In genomic region chr13:60435762-60436374, GRCh38 we compare ENCODE assay signal across 19 cellular contexts. TPM values are rescaled to one million over a fixed set of nuclear protein-coding genes. Genes with fewer than 3 reads are reported as not detected.
DNase-seq lines count a peak whose midpoint lies in the region; ATAC-seq and TF ChIP-seq lines count a peak whose summit lies in the region.
"Had no signal": no experiment of that assay in that cellular context is flagged by ENCODE, and none has a peak within 500 bp of the region (broad histone marks: within the 10 kb centered on the region; RNA-seq: fewer than 3 reads in every experiment).

No MANE protein-coding gene starts in this region.

- H3K27me3 Mint-ChIP-seq in activated CD8-positive, alpha-beta T cell treated with anti-CD3 and anti-CD28 coated beads for 36 hours, result no peaks in the 10 kb centered on the region
- no peaks in the 10 kb centered on the region for H3K27me3 Mint-ChIP-seq in activated CD8-positive, alpha-beta T cell treated with anti-CD3 and anti-CD28 coated beads, Interleukin-2, amount 10 ng/mL, durations not matched to agents 7 days and 5 days (ENCODE audit: low read depth)
- H3K27me3 Mint-ChIP-seq in immature natural killer cell (ENCODE audit: low read depth in 3 of 3), result no peaks in the 10 kb centered on the region
- H3K27me3 Mint-ChIP-seq in activated CD4-positive, alpha-beta T cell treated with anti-CD3 and anti-CD28 coated beads for 36 hours, result no peaks in the 10 kb centered on the region
- H3K27me3 Mint-ChIP-seq: activated CD4-positive, alpha-beta T cell treated with anti-CD3 and anti-CD28 coated beads, Interleukin-2, amount 10 ng/mL, durations not matched to agents 24 days and 14 days had no signal

- no peak for DNase-seq in activated CD8-positive, alpha-beta T cell treated with anti-CD3 and anti-CD28 coated beads for 36 hours
- DNase-seq in activated CD8-positive, alpha-beta T cell treated with anti-CD3 and anti-CD28 coated beads, Interleukin-2, amount 10 ng/mL, durations not matched to agents 7 days and 5 days, result no peak
- DNase-seq in immature natural killer cell, result peak; percentile 7 to 25 (median 16)
- no peak for DNase-seq in activated CD4-positive, alpha-beta T cell treated with anti-CD3 and anti-CD28 coated beads for 36 hours
- no peak for DNase-seq in HuH-7.5 (ENCODE audit: low spot score)
- no peak for DNase-seq in kidney glomerular epithelial cell (lab: John Stamatoyannopoulos, UW)
- DNase-seq: activated CD4-positive, alpha-beta T cell treated with anti-CD3 and anti-CD28 coated beads, Interleukin-2, amount 10 ng/mL, durations not matched to agents 24 days and 14 days; activated naive CD4-positive, alpha-beta T cell treated with Interleukin-2 at 50 U/mL for 16 hours; anterior cingulate cortex; effector CD4-positive, alpha-beta T cell; gastrocnemius medialis; mesendoderm; NCI-H524; stimulated activated CD4-positive, alpha-beta T cell treated with anti-CD3 and anti-CD28 coated beads, Interleukin-2, amount 100 ng/mL, for 24 hours; SW 1271 had no signal

- H3K9me3 Mint-ChIP-seq in activated CD8-positive, alpha-beta T cell treated with anti-CD3 and anti-CD28 coated beads for 36 hours, result no peaks in the 10 kb centered on the region
- H3K9me3 Mint-ChIP-seq in activated CD8-positive, alpha-beta T cell treated with anti-CD3 and anti-CD28 coated beads, Interleukin-2, amount 10 ng/mL, durations not matched to agents 7 days and 5 days (ENCODE audit: insufficient read depth), result no peaks in the 10 kb centered on the region
- H3K9me3 Mint-ChIP-seq in immature natural killer cell, result no peaks in the 10 kb centered on the region
- no peaks in the 10 kb centered on the region for H3K9me3 Mint-ChIP-seq in activated CD4-positive, alpha-beta T cell treated with anti-CD3 and anti-CD28 coated beads for 36 hours (ENCODE audit: low read depth)
- H3K9me3 Mint-ChIP-seq: activated CD4-positive, alpha-beta T cell treated with anti-CD3 and anti-CD28 coated beads, Interleukin-2, amount 10 ng/mL, durations not matched to agents 24 days and 14 days had no signal

- TF ChIP-seq CTCF in activated CD8-positive, alpha-beta T cell treated with anti-CD3 and anti-CD28 coated beads for 36 hours (IDR thresholded peaks at IDR 0.05), result no peak

- POLR2A ChIA-PET in activated CD8-positive, alpha-beta T cell treated with anti-CD3 and anti-CD28 coated beads for 36 hours (lab: Charles Lee), result no interaction called here
- POLR2A ChIA-PET in activated CD8-positive, alpha-beta T cell treated with anti-CD3 and anti-CD28 coated beads, Interleukin-2, amount 10 ng/mL, durations not matched to agents 7 days and 5 days (lab: Charles Lee), result no interaction called here
- POLR2A ChIA-PET in activated CD4-positive, alpha-beta T cell treated with anti-CD3 and anti-CD28 coated beads for 36 hours (lab: Charles Lee), result no interaction called here

- H3K4me1 Mint-ChIP-seq in activated CD8-positive, alpha-beta T cell treated with anti-CD3 and anti-CD28 coated beads for 36 hours (ENCODE audit: low read depth), result peaks cover 20% of the 10 kb centered on the region
- peaks cover 11% of the 10 kb centered on the region for H3K4me1 Mint-ChIP-seq in activated CD8-positive, alpha-beta T cell treated with anti-CD3 and anti-CD28 coated beads, Interleukin-2, amount 10 ng/mL, durations not matched to agents 7 days and 5 days (ENCODE audit: low read depth)
- H3K4me1 Mint-ChIP-seq in immature natural killer cell, result peaks cover 29 to 34% of the 10 kb centered on the region in 2 donors
- peaks cover 23% of the 10 kb centered on the region for H3K4me1 Mint-ChIP-seq in activated CD4-positive, alpha-beta T cell treated with anti-CD3 and anti-CD28 coated beads for 36 hours

- H3K27ac Mint-ChIP-seq in activated CD8-positive, alpha-beta T cell treated with anti-CD3 and anti-CD28 coated beads for 36 hours, result no peak overlapping the region
- H3K27ac Mint-ChIP-seq in activated CD8-positive, alpha-beta T cell treated with anti-CD3 and anti-CD28 coated beads, Interleukin-2, amount 10 ng/mL, durations not matched to agents 7 days and 5 days, result no peak overlapping the region
- H3K27ac Mint-ChIP-seq in immature natural killer cell, result peak overlapping the region; percentile 17 to 74 (median 44)
- no peak overlapping the region for H3K27ac Mint-ChIP-seq in activated CD4-positive, alpha-beta T cell treated with anti-CD3 and anti-CD28 coated beads for 36 hours
- H3K27ac Mint-ChIP-seq: activated CD4-positive, alpha-beta T cell treated with anti-CD3 and anti-CD28 coated beads, Interleukin-2, amount 10 ng/mL, durations not matched to agents 24 days and 14 days had no signal

- CTCF ChIA-PET in activated CD8-positive, alpha-beta T cell treated with anti-CD3 and anti-CD28 coated beads for 36 hours (lab: Charles Lee), result interaction anchor here (1.0 kb wide), 1 partner anchor 124 kb away, joined by 4 read pairs; no protein-coding TSS in a partner anchor
- CTCF ChIA-PET in activated CD8-positive, alpha-beta T cell treated with anti-CD3 and anti-CD28 coated beads, Interleukin-2, amount 10 ng/mL, durations not matched to agents 7 days and 5 days (lab: Charles Lee), result interaction anchor here (0.7 kb wide), 1 partner anchor 577 kb away, joined by 3 read pairs; no protein-coding TSS in a partner anchor
- CTCF ChIA-PET in activated CD4-positive, alpha-beta T cell treated with anti-CD3 and anti-CD28 coated beads for 36 hours (lab: Charles Lee), result no interaction called here

- peak; percentile 24 for ATAC-seq in activated CD8-positive, alpha-beta T cell treated with anti-CD3 and anti-CD28 coated beads for 36 hours
- no peak for ATAC-seq in activated CD8-positive, alpha-beta T cell treated with anti-CD3 and anti-CD28 coated beads, Interleukin-2, amount 10 ng/mL, durations not matched to agents 7 days and 5 days
- ATAC-seq in GM19025 (IDR thresholded peaks at IDR 0.05; ENCODE audit: low read depth, unreplicated experiment), result peak; percentile 56
- ATAC-seq in HG03354 (IDR thresholded peaks at IDR 0.05; ENCODE audit: poor library complexity, severe bottlenecking, unreplicated experiment), result peak; percentile 45
- no peak for ATAC-seq in activated CD4-positive, alpha-beta T cell treated with anti-CD3 and anti-CD28 coated beads for 36 hours
- ATAC-seq: esophagus mucosa, gastrocnemius medialis, HCT116 had no signal

- no peak overlapping the region for H3K4me3 Mint-ChIP-seq in activated CD8-positive, alpha-beta T cell treated with anti-CD3 and anti-CD28 coated beads for 36 hours
- no peak overlapping the region for H3K4me3 Mint-ChIP-seq in activated CD8-positive, alpha-beta T cell treated with anti-CD3 and anti-CD28 coated beads, Interleukin-2, amount 10 ng/mL, durations not matched to agents 7 days and 5 days
- H3K4me3 Mint-ChIP-seq in immature natural killer cell, result peak overlapping the region in 4 of 5 donors; percentile 3 to 45 (median 19)
- no peak overlapping the region for H3K4me3 Mint-ChIP-seq in activated CD4-positive, alpha-beta T cell treated with anti-CD3 and anti-CD28 coated beads for 36 hours
- H3K4me3 Mint-ChIP-seq: activated CD4-positive, alpha-beta T cell treated with anti-CD3 and anti-CD28 coated beads, Interleukin-2, amount 10 ng/mL, durations not matched to agents 24 days and 14 days had no signal

- H3K36me3 Mint-ChIP-seq in activated CD8-positive, alpha-beta T cell treated with anti-CD3 and anti-CD28 coated beads for 36 hours (ENCODE audit: low read depth), result no peaks in the 10 kb centered on the region
- no peaks in the 10 kb centered on the region for H3K36me3 Mint-ChIP-seq in activated CD8-positive, alpha-beta T cell treated with anti-CD3 and anti-CD28 coated beads, Interleukin-2, amount 10 ng/mL, durations not matched to agents 7 days and 5 days (ENCODE audit: low read depth)
- H3K36me3 Mint-ChIP-seq in immature natural killer cell, result no peaks in the 10 kb centered on the region
- no peaks in the 10 kb centered on the region for H3K36me3 Mint-ChIP-seq in activated CD4-positive, alpha-beta T cell treated with anti-CD3 and anti-CD28 coated beads for 36 hours (ENCODE audit: low read depth)

- intact Hi-C loops in activated CD8-positive, alpha-beta T cell treated with anti-CD3 and anti-CD28 coated beads for 36 hours (cut with micrococcal nuclease), result no loop called here
- intact Hi-C loops in activated CD4-positive, alpha-beta T cell treated with anti-CD3 and anti-CD28 coated beads for 36 hours (cut with DNase I, micrococcal nuclease), result no loop called here

RNA-seq across cellular contexts. Expression of gene TDRD3, which starts 38.8 kb away (rescaled TPM):
- total RNA-seq in activated CD8-positive, alpha-beta T cell treated with anti-CD3 and anti-CD28 coated beads for 36 hours, result 10 to 100 TPM; 17.1 to 19.0 TPM
- total RNA-seq in activated CD8-positive, alpha-beta T cell treated with anti-CD3 and anti-CD28 coated beads, Interleukin-2, amount 10 ng/mL, durations not matched to agents 7 days and 5 days, result 10 to 100 TPM; 21.7 to 22.2 TPM
- polyA plus RNA-seq in immature natural killer cell, result 1 to 10 TPM; 3.7 to 7.9 (median 3.9) TPM
- 10 to 100 TPM; 15.8 to 16.4 TPM for total RNA-seq in activated CD4-positive, alpha-beta T cell treated with anti-CD3 and anti-CD28 coated beads for 36 hours

Comparison
In these comparisons a context has a peak if more than half of its experiments do, and no peak if none do; other contexts are left out.
1. ATAC-seq: peak in activated CD8-positive, alpha-beta T cell treated with anti-CD3 and anti-CD28 coated beads for 36 hours (single experiment), GM19025 (single experiment) and HG03354 (single experiment); none in activated CD8-positive, alpha-beta T cell treated with anti-CD3 and anti-CD28 coated beads, Interleukin-2, amount 10 ng/mL, durations not matched to agents 7 days and 5 days (single experiment) and activated CD4-positive, alpha-beta T cell treated with anti-CD3 and anti-CD28 coated beads for 36 hours (single experiment).
2. DNase-seq: peak in immature natural killer cell (3 of 3); none in activated CD8-positive, alpha-beta T cell treated with anti-CD3 and anti-CD28 coated beads for 36 hours (single experiment), activated CD8-positive, alpha-beta T cell treated with anti-CD3 and anti-CD28 coated beads, Interleukin-2, amount 10 ng/mL, durations not matched to agents 7 days and 5 days (single experiment), activated CD4-positive, alpha-beta T cell treated with anti-CD3 and anti-CD28 coated beads for 36 hours (single experiment), HuH-7.5 (single experiment) and kidney glomerular epithelial cell (single experiment).
3. H3K27ac Mint-ChIP-seq: peak in immature natural killer cell (6 of 6); none in activated CD8-positive, alpha-beta T cell treated with anti-CD3 and anti-CD28 coated beads for 36 hours (single experiment), activated CD8-positive, alpha-beta T cell treated with anti-CD3 and anti-CD28 coated beads, Interleukin-2, amount 10 ng/mL, durations not matched to agents 7 days and 5 days (single experiment) and activated CD4-positive, alpha-beta T cell treated with anti-CD3 and anti-CD28 coated beads for 36 hours (single experiment).
4. H3K4me3 Mint-ChIP-seq: peak in immature natural killer cell (4 of 5); none in activated CD8-positive, alpha-beta T cell treated with anti-CD3 and anti-CD28 coated beads for 36 hours (single experiment), activated CD8-positive, alpha-beta T cell treated with anti-CD3 and anti-CD28 coated beads, Interleukin-2, amount 10 ng/mL, durations not matched to agents 7 days and 5 days (single experiment) and activated CD4-positive, alpha-beta T cell treated with anti-CD3 and anti-CD28 coated beads for 36 hours (single experiment).